In genomic region chr11:13831707-13832106, GRCh38 we compare ENCODE assay signal across 16 cellular contexts.
A peak's percentile ranks its signal among the peaks of the same experiment; 100 is the strongest.
DNase-seq lines count a peak whose midpoint lies in the region; ATAC-seq and TF ChIP-seq lines count a peak whose summit lies in the region.
"Had no signal": no experiment of that assay in that cellular context is flagged by ENCODE, and none has a peak within 500 bp of the region (broad histone marks: within the 10 kb centered on the region; RNA-seq: fewer than 3 reads in every experiment).

No MANE protein-coding gene starts in this region.

- H3K27me3 Mint-ChIP-seq in osteocyte (ENCODE audit: unreplicated experiment): peaks cover 2% of the 10 kb centered on the region
- H3K27me3 Mint-ChIP-seq: activated CD8-positive, alpha-beta T cell treated with anti-CD3 and anti-CD28 coated beads for 36 hours; activated naive CD8-positive, alpha-beta T cell treated with anti-CD3 and anti-CD28 coated beads, Interleukin-2, amount 50 U/mL, for 24 hours had no signal

- no peak overlapping the region for H3K4me3 ChIP-seq in astrocyte of the cerebellum (ENCODE audit: low read depth, low read length)
- H3K4me3 ChIP-seq: neural progenitor cell had no signal

- no peak for TF ChIP-seq CTCF in astrocyte of the cerebellum (IDR thresholded peaks at IDR 0.05; ENCODE audit: low read depth, low read length, missing control alignments)
- TF ChIP-seq CTCF in osteocyte (IDR thresholded peaks at IDR 0.05): no peak

- H3K4me1 Mint-ChIP-seq in osteocyte (ENCODE audit: unreplicated experiment): no peaks in the 10 kb centered on the region
- H3K4me1 Mint-ChIP-seq: immature natural killer cell had no signal

- no peak overlapping the region for H3K4me3 Mint-ChIP-seq in osteocyte (ENCODE audit: unreplicated experiment)
- H3K4me3 Mint-ChIP-seq: activated CD8-positive, alpha-beta T cell treated with anti-CD3 and anti-CD28 coated beads for 36 hours; activated naive CD8-positive, alpha-beta T cell treated with anti-CD3 and anti-CD28 coated beads, Interleukin-2, amount 50 U/mL, for 24 hours; CD8-positive, alpha-beta memory T cell; immature natural killer cell; neural progenitor cell had no signal

- ATAC-seq in HG03439 (IDR thresholded peaks at IDR 0.05; ENCODE audit: unreplicated experiment): no peak
- ATAC-seq: activated CD8-positive, alpha-beta T cell treated with anti-CD3 and anti-CD28 coated beads for 36 hours; activated naive CD8-positive, alpha-beta T cell treated with anti-CD3 and anti-CD28 coated beads, Interleukin-2, amount 50 U/mL, for 24 hours had no signal

- peaks cover 5% of the 10 kb centered on the region for H3K9me3 Mint-ChIP-seq in osteocyte (ENCODE audit: unreplicated experiment)

- DNase-seq in COR-L47 (lab: John Stamatoyannopoulos, UW) (peak; percentile 88), NCI-H1105 (lab: John Stamatoyannopoulos, UW) (peak; percentile 76), NCI-H345 treated with DMSO at 0.1 percent for 48 hours (lab: John Stamatoyannopoulos, UW; ENCODE audit: unreplicated experiment) (peak; percentile 82), astrocyte of the cerebellum (ENCODE audit: low read depth) (peak; percentile 6), MV-4-11 (lab: John Stamatoyannopoulos, UW) (no peak), NOMO-1 treated with DMSO at 0.1 percent for 48 hours (lab: John Stamatoyannopoulos, UW; ENCODE audit: unreplicated experiment) (no peak), osteocyte (ENCODE audit: extremely low spot score, unreplicated experiment) (no peak)
- DNase-seq: activated CD8-positive, alpha-beta T cell treated with anti-CD3 and anti-CD28 coated beads for 36 hours; activated naive CD8-positive, alpha-beta T cell treated with anti-CD3 and anti-CD28 coated beads, Interleukin-2, amount 50 U/mL, for 24 hours; CD8-positive, alpha-beta memory T cell; glutamatergic neuron; immature natural killer cell; mesendoderm; NCI-H526 treated with DMSO at 0.1 percent for 48 hours had no signal

- in situ Hi-C loops in astrocyte of the cerebellum (cut with HindIII; ENCODE audit: low sequenced_read_pairs): no loop called here

- H3K36me3 Mint-ChIP-seq in osteocyte (ENCODE audit: unreplicated experiment): no peaks in the 10 kb centered on the region
- H3K36me3 Mint-ChIP-seq: neural progenitor cell had no signal

- H3K27ac Mint-ChIP-seq in osteocyte (ENCODE audit: unreplicated experiment): no peak overlapping the region
- H3K27ac Mint-ChIP-seq: activated CD8-positive, alpha-beta T cell treated with anti-CD3 and anti-CD28 coated beads for 36 hours; activated naive CD8-positive, alpha-beta T cell treated with anti-CD3 and anti-CD28 coated beads, Interleukin-2, amount 50 U/mL, for 24 hours; CD8-positive, alpha-beta memory T cell; immature natural killer cell; neural progenitor cell had no signal

Comparison
In these comparisons a context has a peak if more than half of its experiments do, and no peak if none do; other contexts are left out.
1. DNase-seq: peak in COR-L47 (single experiment), NCI-H1105 (single experiment), NCI-H345 treated with DMSO at 0.1 percent for 48 hours (single experiment) and astrocyte of the cerebellum (single experiment); none in MV-4-11 (single experiment), NOMO-1 treated with DMSO at 0.1 percent for 48 hours (single experiment) and osteocyte (single experiment).